In the genomic region with DNA sequence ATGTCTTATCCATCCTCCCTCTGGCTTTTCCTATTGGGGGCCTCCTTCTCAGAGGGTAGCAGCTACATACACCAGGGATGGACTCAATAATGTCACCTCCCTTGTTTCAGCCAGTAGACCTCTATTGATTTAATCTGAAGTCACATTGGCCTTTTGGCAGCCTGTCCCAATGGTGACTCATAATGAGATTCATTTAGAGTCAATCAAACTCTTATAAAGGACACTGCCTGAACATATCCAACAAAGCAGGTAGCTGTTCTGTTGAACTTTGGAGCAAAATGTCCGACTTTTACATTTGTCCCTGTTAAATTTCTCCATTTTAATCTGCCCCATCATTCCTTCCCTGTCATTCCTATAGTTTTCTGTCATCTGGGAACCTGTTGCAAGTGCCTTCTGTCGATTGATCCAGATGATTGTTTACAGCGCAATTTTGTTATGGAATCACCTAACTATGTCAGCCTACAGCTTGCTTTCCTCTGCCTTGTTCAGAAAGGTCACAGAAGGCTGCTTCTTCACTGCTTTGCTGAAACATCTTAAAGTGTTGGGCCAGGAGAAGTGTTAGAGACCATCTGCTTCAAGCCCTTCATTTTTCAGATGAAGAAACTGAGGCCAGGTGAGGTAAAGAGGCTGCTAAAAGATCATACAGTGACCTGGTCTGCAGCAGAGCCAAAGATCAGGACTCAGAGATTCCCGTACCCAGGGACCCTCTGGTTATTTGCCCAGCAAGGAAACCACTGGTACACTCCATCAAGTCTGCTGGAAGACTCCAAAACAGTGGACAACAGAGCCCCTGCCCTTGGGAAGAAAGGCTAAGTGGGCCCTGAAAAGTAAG, we compare ENCODE assay signal across 19 cellular contexts.
DNase-seq lines count a peak whose midpoint lies in the region; ATAC-seq and TF ChIP-seq lines count a peak whose summit lies in the region.
"Had no signal": no experiment of that assay in that cellular context is flagged by ENCODE, and none has a peak within 500 bp of the region (broad histone marks: within the 10 kb centered on the region; RNA-seq: fewer than 3 reads in every experiment).

No MANE protein-coding gene starts in this region.

- no peaks in the 10 kb centered on the region for H3K4me1 Mint-ChIP-seq in stimulated activated naive CD8-positive, alpha-beta T cell treated with anti-CD3 and anti-CD28 coated beads, Interleukin-15, Interleukin-2, amounts not matched to agents 100 ng/mL and 50 ng/mL, for 24 hours (ENCODE audit: low read depth)

- H3K4me1 ChIP-seq in esophagus (ENCODE audit: control insufficient read depth in 2 of 2, insufficient read depth in 2 of 2, low read length in 1 of 2) (peaks cover 6 to 38% of the 10 kb centered on the region in 2 donors), psoas muscle (peaks cover 65% of the 10 kb centered on the region)

- H3K27me3 ChIP-seq in esophagus (ENCODE audit: control insufficient read depth in 1 of 2, insufficient read depth in 2 of 2, low read length in 2 of 2) (no peaks in the 10 kb centered on the region), psoas muscle (ENCODE audit: insufficient read depth in 3 of 3, low read length in 2 of 3) (no peaks in the 10 kb centered on the region), WERI-Rb-1 (ENCODE audit: insufficient read depth, low read depth, severe bottlenecking) (no peaks in the 10 kb centered on the region)
- H3K27me3 ChIP-seq: upper lobe of left lung had no signal

- H3K4me3 Mint-ChIP-seq in stimulated activated naive CD8-positive, alpha-beta T cell treated with anti-CD3 and anti-CD28 coated beads, Interleukin-15, Interleukin-2, amounts not matched to agents 100 ng/mL and 50 ng/mL, for 24 hours, result no peak overlapping the region
- H3K4me3 Mint-ChIP-seq: endodermal cell, nephron progenitor cell had no signal

- in situ Hi-C loops in GM13977 (cut with MboI; ENCODE audit: low pct_unique_long_range_greater_than_20kb, low sequenced_read_pairs, unreplicated experiment), result no loop called here

- no peak for DNase-seq in stimulated activated naive CD8-positive, alpha-beta T cell treated with anti-CD3 and anti-CD28 coated beads, Interleukin-15, Interleukin-2, amounts not matched to agents 100 U/mL and 50 U/mL, for 24 hours
- DNase-seq in psoas muscle (no peak), WERI-Rb-1 (no peak), GM13977 (ENCODE audit: low spot score) (no peak), Ammon's horn (ENCODE audit: low spot score) (no peak)
- DNase-seq: activated CD4-positive, alpha-beta T cell treated with anti-CD3 and anti-CD28 coated beads, Interleukin-2, amount 50 U/mL, for 48 hours; activated effector memory CD4-positive, alpha-beta T cell treated with Interleukin-2 at 50 U/mL for 16 hours; DMS79; endodermal cell; left cardiac atrium; NCI-H524; nephron progenitor cell; spleen; T1000 had no signal

- H3K36me3 ChIP-seq in esophagus (ENCODE audit: control insufficient read depth in 2 of 2, insufficient read depth in 2 of 2, low read length in 1 of 2), result no peaks in the 10 kb centered on the region
- H3K36me3 ChIP-seq in psoas muscle (ENCODE audit: insufficient read depth in 1 of 2, low read depth in 1 of 2), result no peaks in the 10 kb centered on the region
- no peaks in the 10 kb centered on the region for H3K36me3 ChIP-seq in WERI-Rb-1
- H3K36me3 ChIP-seq: spleen, upper lobe of left lung had no signal

- ATAC-seq in stimulated activated naive CD8-positive, alpha-beta T cell treated with anti-CD3 and anti-CD28 coated beads, Interleukin-15, Interleukin-2, amounts not matched to agents 100 U/mL and 50 U/mL, for 24 hours, result no peak
- ATAC-seq in psoas muscle (no peak), HG03565 (IDR thresholded peaks at IDR 0.05; ENCODE audit: unreplicated experiment) (no peak)

- peaks cover 7% of the 10 kb centered on the region for H3K27me3 Mint-ChIP-seq in stimulated activated naive CD8-positive, alpha-beta T cell treated with anti-CD3 and anti-CD28 coated beads, Interleukin-15, Interleukin-2, amounts not matched to agents 100 ng/mL and 50 ng/mL, for 24 hours

- intact Hi-C loops in psoas muscle (cut with DNase I), result loop anchor here (5.0 to 10.0 kb wide), 3 partner anchors 76 to 173 kb away; a partner anchor contains a TSS

- peak overlapping the region; percentile 3 for H3K27ac Mint-ChIP-seq in stimulated activated naive CD8-positive, alpha-beta T cell treated with anti-CD3 and anti-CD28 coated beads, Interleukin-15, Interleukin-2, amounts not matched to agents 100 ng/mL and 50 ng/mL, for 24 hours
- H3K27ac Mint-ChIP-seq: endodermal cell, nephron progenitor cell had no signal

- H3K36me3 Mint-ChIP-seq in stimulated activated naive CD8-positive, alpha-beta T cell treated with anti-CD3 and anti-CD28 coated beads, Interleukin-15, Interleukin-2, amounts not matched to agents 100 ng/mL and 50 ng/mL, for 24 hours (ENCODE audit: low read depth), result no peaks in the 10 kb centered on the region
- H3K36me3 Mint-ChIP-seq: brain had no signal

- peak overlapping the region; percentile 97 to 99 for H3K27ac ChIP-seq in esophagus (ENCODE audit: low read depth in 2 of 2, low read length in 1 of 2)
- H3K27ac ChIP-seq in psoas muscle, result peak overlapping the region; percentile 94
- H3K27ac ChIP-seq in WERI-Rb-1, result no peak overlapping the region

- 68 to 74% methylated on average over 4 of the region's 4 CpGs for WGBS in esophagus, 2 donors
- WGBS in psoas muscle, 3 donors, result 81 to 94% (median 94%) methylated on average over 4 of the region's 4 CpGs

- no peaks in the 10 kb centered on the region for H3K9me3 Mint-ChIP-seq in stimulated activated naive CD8-positive, alpha-beta T cell treated with anti-CD3 and anti-CD28 coated beads, Interleukin-15, Interleukin-2, amounts not matched to agents 100 ng/mL and 50 ng/mL, for 24 hours
- H3K9me3 Mint-ChIP-seq: brain, endodermal cell, nephron progenitor cell had no signal

- H3K4me3 ChIP-seq in esophagus (ENCODE audit: low read depth in 1 of 2, low read length in 2 of 2) (no peak overlapping the region), psoas muscle (no peak overlapping the region), WERI-Rb-1 (ENCODE audit: low read depth, low read length) (no peak overlapping the region)
- H3K4me3 ChIP-seq: spleen had no signal

- TF ChIP-seq CTCF in psoas muscle (IDR thresholded peaks at IDR 0.05) (no peak), WERI-Rb-1 (IDR thresholded peaks at IDR 0.05; ENCODE audit: low read depth, low read length) (no peak), GM13977 (IDR thresholded peaks at IDR 0.05; ENCODE audit: extremely low read depth, insufficient read depth, missing control alignments) (no peak)

- H3K9me3 ChIP-seq in esophagus (ENCODE audit: control insufficient read depth in 2 of 2, insufficient read depth in 1 of 2, low read depth in 1 of 2, low read length in 1 of 2) (no peaks in the 10 kb centered on the region), psoas muscle (no peaks in the 10 kb centered on the region), WERI-Rb-1 (ENCODE audit: severe bottlenecking) (peaks cover under 1% of the 10 kb centered on the region)
- H3K9me3 ChIP-seq: spleen, upper lobe of left lung had no signal
